ENCODE assay signal across 13 cellular contexts in genomic region chr5:37214550-37214949, GRCh38. TPM values are rescaled to one million over a fixed set of nuclear protein-coding genes. Genes with fewer than 3 reads are reported as not detected.
DNase-seq lines count a peak whose midpoint lies in the region; ATAC-seq and TF ChIP-seq lines count a peak whose summit lies in the region.
"Had no signal": no experiment of that assay in that cellular context is flagged by ENCODE, and none has a peak within 500 bp of the region (broad histone marks: within the 10 kb centered on the region; RNA-seq: fewer than 3 reads in every experiment).

No MANE protein-coding gene starts in this region.

- H3K9ac ChIP-seq in SU-DHL-6 (ENCODE audit: low read length), result no peak overlapping the region
- no peak overlapping the region for H3K9ac ChIP-seq in endodermal cell (ENCODE audit: extremely low read depth, low read length, poor library complexity, severe bottlenecking)

- no peaks in the 10 kb centered on the region for H3K9me3 Mint-ChIP-seq in natural killer cell treated with Interleukin-12 subunit alpha and Interleukin-12 subunit beta and Interleukin-15 and Interleukin-18, amount 100 ng/mL, for 72 hours
- H3K9me3 Mint-ChIP-seq in endodermal cell, result no peaks in the 10 kb centered on the region
- H3K9me3 Mint-ChIP-seq: activated T-cell treated with anti-CD3 and anti-CD28 coated beads, Interleukin-2, amount 50 U/mL, for 72 hours had no signal

- intact Hi-C loops in left ventricle myocardium inferior (cut with micrococcal nuclease), result no loop called here
- intact Hi-C loops in posterior vena cava (cut with DNase I), result no loop called here

- peak in 1 of 2 donors; percentile 59 for ATAC-seq in natural killer cell treated with Interleukin-12 subunit alpha and Interleukin-12 subunit beta and Interleukin-15 and Interleukin-18, amount 100 ng/mL, for 72 hours

- peak overlapping the region; percentile 24 for H3K27ac ChIP-seq in KOPT-K1 (ENCODE audit: low read depth, low read length, poor library complexity, severe bottlenecking)
- no peak overlapping the region for H3K27ac ChIP-seq in SU-DHL-6 (ENCODE audit: low read depth, low read length)
- H3K27ac ChIP-seq in left ventricle myocardium inferior (replicated peaks), result no peak overlapping the region
- no peak overlapping the region for H3K27ac ChIP-seq in endodermal cell (ENCODE audit: low read depth, low read length)
- H3K27ac ChIP-seq: epithelial cell of prostate, RWPE1, suprapubic skin had no signal

- H3K36me3 ChIP-seq in KOPT-K1 (ENCODE audit: insufficient read depth, low read length) (peaks cover 58% of the 10 kb centered on the region), SU-DHL-6 (ENCODE audit: low read length) (no peaks in the 10 kb centered on the region), left ventricle myocardium inferior (peaks cover 83% of the 10 kb centered on the region), endodermal cell (ENCODE audit: control insufficient read depth, insufficient read depth, low read length) (peaks cover 56% of the 10 kb centered on the region)

- peak overlapping the region; percentile 5 for H3K4me2 ChIP-seq in SU-DHL-6 (ENCODE audit: low read depth, low read length, poor library complexity, severe bottlenecking)

- H3K27ac Mint-ChIP-seq in natural killer cell treated with Interleukin-12 subunit alpha and Interleukin-12 subunit beta and Interleukin-15 and Interleukin-18, amount 100 ng/mL, for 72 hours, result peak overlapping the region in 1 of 2 donors; percentile 36
- no peak overlapping the region for H3K27ac Mint-ChIP-seq in endodermal cell
- H3K27ac Mint-ChIP-seq: activated T-cell treated with anti-CD3 and anti-CD28 coated beads, Interleukin-2, amount 50 U/mL, for 72 hours had no signal

- H3K4me1 ChIP-seq in left ventricle myocardium inferior, result peaks cover 6% of the 10 kb centered on the region
- no peaks in the 10 kb centered on the region for H3K4me1 ChIP-seq in endodermal cell (ENCODE audit: control insufficient read depth, insufficient read depth, low read length)
- H3K4me1 ChIP-seq: suprapubic skin had no signal

- H3F3A ChIP-seq in SU-DHL-6 (ENCODE audit: insufficient read depth), result no peaks in the 10 kb centered on the region

- H3K9me2 ChIP-seq in SU-DHL-6 (replicated peaks; ENCODE audit: insufficient read depth, low read length), result no peaks in the 10 kb centered on the region

- TF ChIP-seq CTCF in SU-DHL-6 (IDR thresholded peaks at IDR 0.05; ENCODE audit: insufficient read depth, low read length, poor library complexity, severe bottlenecking) (no peak), left ventricle myocardium inferior (IDR thresholded peaks at IDR 0.05; ENCODE audit: borderline replicate concordance) (no peak), endodermal cell (conservative IDR thresholded peaks at IDR 0.05) (no peak)

- H3K79me2 ChIP-seq in SU-DHL-6 (ENCODE audit: insufficient read depth, low read length), result no peaks in the 10 kb centered on the region

- H3K4me3 ChIP-seq in SU-DHL-6 (ENCODE audit: insufficient read depth, low read length, poor library complexity, severe bottlenecking) (no peak overlapping the region), left ventricle myocardium inferior (no peak overlapping the region), endodermal cell (ENCODE audit: low read length) (no peak overlapping the region)
- H3K4me3 ChIP-seq: suprapubic skin had no signal

- no peaks in the 10 kb centered on the region for H3K27me3 Mint-ChIP-seq in natural killer cell treated with Interleukin-12 subunit alpha and Interleukin-12 subunit beta and Interleukin-15 and Interleukin-18, amount 100 ng/mL, for 72 hours
- H3K27me3 Mint-ChIP-seq in endodermal cell (ENCODE audit: insufficient read depth), result no peaks in the 10 kb centered on the region

- 88% methylated on average over 1 of the region's 1 CpG; no CpG with 5 or more reads in 1 of the 2 experiments for WGBS in endodermal cell (ENCODE audit: insufficient coverage in 1 of 2, insufficient read length in 1 of 2), 2 experiments

- peaks cover 5 to 6% of the 10 kb centered on the region in 2 donors for H3K4me1 Mint-ChIP-seq in natural killer cell treated with Interleukin-12 subunit alpha and Interleukin-12 subunit beta and Interleukin-15 and Interleukin-18, amount 100 ng/mL, for 72 hours (ENCODE audit: low read depth in 2 of 2)
- no peaks in the 10 kb centered on the region for H3K4me1 Mint-ChIP-seq in endodermal cell

- H3K4me3 Mint-ChIP-seq in natural killer cell treated with Interleukin-12 subunit alpha and Interleukin-12 subunit beta and Interleukin-15 and Interleukin-18, amount 100 ng/mL, for 72 hours, result peak overlapping the region; percentile 12
- no peak overlapping the region for H3K4me3 Mint-ChIP-seq in endodermal cell
- H3K4me3 Mint-ChIP-seq: activated T-cell treated with anti-CD3 and anti-CD28 coated beads, Interleukin-2, amount 50 U/mL, for 72 hours had no signal

- H4K20me1 ChIP-seq in SU-DHL-6 (ENCODE audit: low read depth, low read length), result no peaks in the 10 kb centered on the region

- H3K9me3 ChIP-seq in KOPT-K1 (ENCODE audit: insufficient read depth, low read length, poor library complexity, severe bottlenecking) (no peaks in the 10 kb centered on the region), SU-DHL-6 (ENCODE audit: insufficient read depth, low read length) (no peaks in the 10 kb centered on the region), left ventricle myocardium inferior (replicated peaks) (no peaks in the 10 kb centered on the region), endodermal cell (ENCODE audit: control insufficient read depth, low read length) (no peaks in the 10 kb centered on the region)
- H3K9me3 ChIP-seq: suprapubic skin had no signal

- H3K27me3 ChIP-seq in SU-DHL-6 (ENCODE audit: low read length) (no peaks in the 10 kb centered on the region), left ventricle myocardium inferior (ENCODE audit: low read depth) (no peaks in the 10 kb centered on the region), endodermal cell (ENCODE audit: control insufficient read depth, insufficient read depth, low read length, poor library complexity, severe bottlenecking) (no peaks in the 10 kb centered on the region)
- H3K27me3 ChIP-seq: suprapubic skin had no signal

- H2AFZ ChIP-seq in SU-DHL-6 (ENCODE audit: low read depth, low read length, severe bottlenecking), result no peak overlapping the region

- peaks cover 16% of the 10 kb centered on the region for H3K36me3 Mint-ChIP-seq in natural killer cell treated with Interleukin-12 subunit alpha and Interleukin-12 subunit beta and Interleukin-15 and Interleukin-18, amount 100 ng/mL, for 72 hours
- peaks cover 31% of the 10 kb centered on the region for H3K36me3 Mint-ChIP-seq in endodermal cell (ENCODE audit: low read depth)

- DNase-seq in NCI-H748 (lab: John Stamatoyannopoulos, UW; ENCODE audit: unreplicated experiment), result peak; percentile 29
- DNase-seq in NCI-H748 treated with DMSO at 0.1 percent for 48 hours (lab: John Stamatoyannopoulos, UW), result no peak
- DNase-seq in natural killer cell treated with Interleukin-12 subunit alpha and Interleukin-12 subunit beta and Interleukin-15 and Interleukin-18, amount 100 ng/mL, for 72 hours (ENCODE audit: low spot score), result no peak
- DNase-seq in left ventricle myocardium inferior, result no peak
- no peak for DNase-seq in endodermal cell
- DNase-seq in posterior vena cava (ENCODE audit: low spot score), result no peak
- DNase-seq: activated T-cell treated with anti-CD3 and anti-CD28 coated beads, Interleukin-2, amount 50 U/mL, for 72 hours; NCI-H187 treated with DMSO at 0.1 percent for 48 hours had no signal

RNA-seq across cellular contexts. Expression of gene CPLANE1, which starts 34.6 kb away (rescaled TPM):
- 10 to 100 TPM in 1 of 2 donors, 1 to 10 TPM in 1; 9.4 to 12.1 TPM for total RNA-seq in natural killer cell treated with Interleukin-12 subunit alpha and Interleukin-12 subunit beta and Interleukin-15 and Interleukin-18, amount 100 ng/mL, for 72 hours
- total RNA-seq in left ventricle myocardium inferior, result 8.3 TPM
- 10 to 100 TPM; 17.2 to 22.8 TPM for total RNA-seq in endodermal cell
- polyA plus RNA-seq in endodermal cell (2013, experiment 1 of 2), result 17.6 TPM
- polyA plus RNA-seq in endodermal cell (2013, experiment 2 of 2), result 18.3 TPM
- 10 to 100 TPM; 21.4 to 23.2 TPM for total RNA-seq in posterior vena cava
